ENCODE assay signal across 8 cellular contexts in genomic region chr11:44979536-44980399, GRCh38. TPM values are rescaled to one million over a fixed set of nuclear protein-coding genes. Genes with fewer than 3 reads are reported as not detected.
A peak's percentile ranks its signal among the peaks of the same experiment; 100 is the strongest.
DNase-seq lines count a peak whose midpoint lies in the region; ATAC-seq and TF ChIP-seq lines count a peak whose summit lies in the region.

No MANE protein-coding gene starts in this region.

- intact Hi-C loops in lower lobe of right lung (cut with DNase I), result no loop called here

- peak overlapping the region; percentile 93 for H3K4me2 ChIP-seq in BLaER1

- H3K36me3 ChIP-seq in BLaER1 (no peaks in the 10 kb centered on the region), lower lobe of right lung (no peaks in the 10 kb centered on the region), H7 (replicated peaks; ENCODE audit: control insufficient read depth, insufficient read depth, low read length) (no peaks in the 10 kb centered on the region)

- peak overlapping the region; percentile 11; the same call in 1 of the 2 replicates for H3K9ac ChIP-seq in BLaER1

- H3K4me3 ChIP-seq in BLaER1, result no peak overlapping the region
- no peak overlapping the region for H3K4me3 ChIP-seq in lower lobe of right lung
- no peak overlapping the region for H3K4me3 ChIP-seq in H7 (ENCODE audit: insufficient read depth, low read depth, low read length)

- H3K9me3 ChIP-seq in BLaER1 (no peaks in the 10 kb centered on the region), lower lobe of right lung (no peaks in the 10 kb centered on the region)

- DNase-seq in NCI-H1417 (lab: John Stamatoyannopoulos, UW) (peak in 2 of 3 experiments; percentile 75 to 80), T47D (ENCODE audit: low read depth in 1 of 2, low spot score in 1 of 2) (peak; percentile 78 to 99), lower lobe of right lung (peak; percentile 86), H7 (no peak), OCI-M2 (lab: John Stamatoyannopoulos, UW; ENCODE audit: unreplicated experiment) (no peak), OCI-M1 (lab: John Stamatoyannopoulos, UW) (no peak)

- ATAC-seq in lower lobe of right lung (peak; percentile 73 to 81), HG03108 (IDR thresholded peaks at IDR 0.05; ENCODE audit: unreplicated experiment) (no peak)

- no peaks in the 10 kb centered on the region for H4K20me1 ChIP-seq in BLaER1

- H3K27ac ChIP-seq in BLaER1 (peak overlapping the region; percentile 70), lower lobe of right lung (peak overlapping the region; percentile 67)

- H3K27me3 ChIP-seq in BLaER1 (no peaks in the 10 kb centered on the region), lower lobe of right lung (ENCODE audit: low read depth) (no peaks in the 10 kb centered on the region), H7 (ENCODE audit: control insufficient read depth, insufficient read depth, low read length) (no peaks in the 10 kb centered on the region)

- TF ChIP-seq CTCF in lower lobe of right lung (IDR thresholded peaks at IDR 0.05), result no peak

- in situ Hi-C loops in T47D (cut with HindIII; ENCODE audit: low pct_unique_long_range_greater_than_20kb, low sequenced_read_pairs), result no loop called here

- H3K4me1 ChIP-seq in BLaER1, result peaks cover 66% of the 10 kb centered on the region
- H3K4me1 ChIP-seq in lower lobe of right lung, result peaks cover 47% of the 10 kb centered on the region

RNA-seq across cellular contexts. Expression of gene TP53I11, which starts 29.1 kb away (rescaled TPM):
- total RNA-seq in lower lobe of right lung, result 103 TPM
- 34.6 and 46.9 TPM in 2 replicates for total RNA-seq in H7 (2014; rRNA removed; shearing (Covaris generic))

Comparison
In these comparisons a context has a peak if more than half of its experiments do, and no peak if none do; other contexts are left out.
1. DNase-seq: peak in NCI-H1417 (2 of 3), T47D (2 of 2) and lower lobe of right lung (single experiment); none in H7 (single experiment), OCI-M2 (single experiment) and OCI-M1 (single experiment).